In genomic region chr21:41565550-41565949, GRCh38 we compare ENCODE assay signal across 26 cellular contexts. TPM values are rescaled to one million over a fixed set of nuclear protein-coding genes. Genes with fewer than 3 reads are reported as not detected.
"Had no signal": no experiment of that assay in that cellular context is flagged by ENCODE, and none has a peak within 500 bp of the region (broad histone marks: within the 10 kb centered on the region; RNA-seq: fewer than 3 reads in every experiment).

No MANE protein-coding gene starts in this region.

- H3K27me3 ChIP-seq: neural progenitor cell, sigmoid colon, tibial nerve, vagina had no signal

- ATAC-seq: activated CD8-positive, alpha-beta T cell treated with anti-CD3 and anti-CD28 coated beads, Interleukin-2, amount 10 ng/mL, durations not matched to agents 7 days and 5 days; stimulated activated naive CD8-positive, alpha-beta T cell treated with anti-CD3 and anti-CD28 coated beads, Interleukin-15, Interleukin-2, amounts not matched to agents 100 U/mL and 50 U/mL, for 24 hours; T-cell had no signal

- H3K9me3 ChIP-seq: sigmoid colon, spleen, suprapubic skin, tibial nerve, vagina had no signal

- H3K4me3 Mint-ChIP-seq: activated CD8-positive, alpha-beta T cell treated with anti-CD3 and anti-CD28 coated beads, Interleukin-2, amount 10 ng/mL, durations not matched to agents 7 days and 5 days; activated naive CD8-positive, alpha-beta T cell treated with anti-CD3 and anti-CD28 coated beads for 36 hours; naive B cell; neural progenitor cell; T-cell had no signal

- H3K36me3 ChIP-seq: neural progenitor cell, sigmoid colon, spleen, suprapubic skin, tibial nerve, vagina had no signal

- H3K9ac ChIP-seq: neural progenitor cell had no signal

- H3K4me3 ChIP-seq: neural progenitor cell, sigmoid colon, spleen, suprapubic skin, tibial nerve, vagina had no signal

- H3K4me1 ChIP-seq: neural progenitor cell, sigmoid colon, spleen, vagina had no signal

- H3K27ac Mint-ChIP-seq: activated naive CD8-positive, alpha-beta T cell treated with anti-CD3 and anti-CD28 coated beads for 36 hours; activated T-helper 2 cell treated with anti-CD3 and anti-CD28 coated beads, Interferon-gamma antibody, Interleukin-2, Interleukin-4, amounts not matched to agents 10 μg/mL and 5 μg/mL and 100 μg/mL, durations not matched to agents 14 hours and 24 hours and 36 hours; naive B cell; neural progenitor cell; T-cell had no signal

- H2AFZ ChIP-seq: neural progenitor cell had no signal

- DNase-seq: activated CD4-positive, alpha-beta T cell treated with anti-CD3 and anti-CD28 coated beads for 1 hour; activated CD4-positive, alpha-beta T cell treated with anti-CD3 and anti-CD28 coated beads, Interleukin-2, amount 50 U/mL, for 1 hour; activated CD8-positive, alpha-beta T cell treated with anti-CD3 and anti-CD28 coated beads, Interleukin-2, amount 10 ng/mL, durations not matched to agents 7 days and 5 days; activated naive CD4-positive, alpha-beta T cell treated with Interleukin-2 at 50 U/mL for 16 hours; central memory CD4-positive, alpha-beta T cell; effector memory CD4-positive, alpha-beta T cell; glutamatergic neuron; hippocampal formation; kidney glomerular epithelial cell; naive B cell; posterior cingulate gyrus; sigmoid colon; spleen; stimulated activated CD4-positive, alpha-beta T cell treated with anti-CD3 and anti-CD28 coated beads, Interleukin-4, amount 100 ng/mL, for 24 hours; stimulated activated naive CD8-positive, alpha-beta T cell treated with anti-CD3 and anti-CD28 coated beads, Interleukin-15, Interleukin-2, amounts not matched to agents 100 U/mL and 50 U/mL, for 24 hours; T-cell had no signal

- H3K9me3 Mint-ChIP-seq: activated naive CD8-positive, alpha-beta T cell treated with anti-CD3 and anti-CD28 coated beads for 36 hours; activated T-helper 2 cell treated with anti-CD3 and anti-CD28 coated beads, Interferon-gamma antibody, Interleukin-2, Interleukin-4, amounts not matched to agents 10 μg/mL and 5 μg/mL and 100 μg/mL, durations not matched to agents 14 hours and 24 hours and 36 hours; neural progenitor cell; T-cell had no signal

- H3K4me1 Mint-ChIP-seq: neural progenitor cell had no signal

- H3K36me3 Mint-ChIP-seq: activated naive CD8-positive, alpha-beta T cell treated with anti-CD3 and anti-CD28 coated beads for 36 hours; neural progenitor cell; T-cell had no signal

- H3K4me2 ChIP-seq: neural progenitor cell had no signal

- H3K27ac ChIP-seq: neural progenitor cell, sigmoid colon, spleen, suprapubic skin, tibial nerve, vagina had no signal

RNA-seq across cellular contexts. Expression of gene TMPRSS2, which starts 57.6 kb away (rescaled TPM):
- total RNA-seq: activated CD8-positive, alpha-beta T cell treated with anti-CD3 and anti-CD28 coated beads, Interleukin-2, amount 10 ng/mL, durations not matched to agents 7 days and 5 days; activated naive CD8-positive, alpha-beta T cell treated with anti-CD3 and anti-CD28 coated beads for 36 hours; activated T-helper 2 cell treated with anti-CD3 and anti-CD28 coated beads, Interferon-gamma antibody, Interleukin-2, Interleukin-4, amounts not matched to agents 10 μg/mL and 5 μg/mL and 100 μg/mL, durations not matched to agents 14 hours and 24 hours and 36 hours; dermis microvascular lymphatic vessel endothelial cell; frontal cortex; mononuclear cell; omental fat pad; tibial nerve had no signal
